ENCODE assay signal across 8 cellular contexts in the genomic region with DNA sequence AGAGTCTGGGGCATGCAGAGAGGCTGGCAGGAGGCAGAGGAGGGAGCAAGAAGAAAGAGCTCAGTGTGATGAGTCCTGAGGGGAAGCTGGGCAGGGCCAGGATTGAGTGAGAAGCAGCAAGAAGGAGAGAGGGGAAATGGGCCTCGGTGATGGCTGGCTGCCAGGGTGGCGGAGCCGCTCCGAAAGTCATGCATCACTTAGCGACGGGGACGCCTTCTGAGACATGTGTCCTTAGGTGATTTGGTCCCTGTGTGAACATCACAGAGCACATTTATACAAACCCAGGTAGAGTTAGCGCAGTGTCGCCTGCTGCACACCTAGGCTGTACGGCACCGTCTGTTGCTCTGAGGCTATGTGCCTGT. TPM values are rescaled to one million over a fixed set of nuclear protein-coding genes. Genes with fewer than 3 reads are reported as not detected.
A peak's percentile ranks its signal among the peaks of the same experiment; 100 is the strongest.
DNase-seq lines count a peak whose midpoint lies in the region; ATAC-seq and FAIRE-seq lines count a peak whose summit lies in the region.

No MANE protein-coding gene starts in this region.

- intact Hi-C loops in activated CD4-positive, alpha-beta T cell treated with anti-CD3 and anti-CD28 coated beads, Interleukin-2, amount 10 ng/mL, durations not matched to agents 24 days and 14 days (cut with micrococcal nuclease): no loop called here
- intact Hi-C loops in left cardiac atrium (cut with DNase I): no loop called here

- peak overlapping the region; percentile 86 for H3K27ac Mint-ChIP-seq in activated CD4-positive, alpha-beta T cell treated with anti-CD3 and anti-CD28 coated beads, Interleukin-2, amount 10 ng/mL, durations not matched to agents 24 days and 14 days

- DNase-seq in activated CD4-positive, alpha-beta T cell treated with anti-CD3 and anti-CD28 coated beads, Interleukin-2, amount 10 ng/mL, durations not matched to agents 24 days and 14 days: no peak
- DNase-seq in left cardiac atrium (peak; percentile 56), HTR-8/SVneo (ENCODE audit: insufficient read length, low spot score) (no peak), hepatic stellate cell (ENCODE audit: low spot score) (no peak)
- DNase-seq in stimulated activated naive CD8-positive, alpha-beta T cell treated with anti-CD3 and anti-CD28 coated beads, Interleukin-15, Interleukin-2, amounts not matched to agents 100 U/mL and 50 U/mL, for 24 hours: peak; percentile 61

- H3K9me3 Mint-ChIP-seq in activated CD4-positive, alpha-beta T cell treated with anti-CD3 and anti-CD28 coated beads, Interleukin-2, amount 10 ng/mL, durations not matched to agents 24 days and 14 days: no peaks in the 10 kb centered on the region

- FAIRE-seq in HTR-8/SVneo (lab: Jason Lieb, UNC): no peak

- H3K27me3 Mint-ChIP-seq in activated CD4-positive, alpha-beta T cell treated with anti-CD3 and anti-CD28 coated beads, Interleukin-2, amount 10 ng/mL, durations not matched to agents 24 days and 14 days: no peaks in the 10 kb centered on the region

- H3K36me3 Mint-ChIP-seq in activated CD4-positive, alpha-beta T cell treated with anti-CD3 and anti-CD28 coated beads, Interleukin-2, amount 10 ng/mL, durations not matched to agents 24 days and 14 days (ENCODE audit: low read depth): peaks cover 18% of the 10 kb centered on the region

- H3K4me3 Mint-ChIP-seq in activated CD4-positive, alpha-beta T cell treated with anti-CD3 and anti-CD28 coated beads, Interleukin-2, amount 10 ng/mL, durations not matched to agents 24 days and 14 days: peak overlapping the region; percentile 74

- peak; percentile 31 for ATAC-seq in HG03432 (IDR thresholded peaks at IDR 0.05; ENCODE audit: unreplicated experiment)
- ATAC-seq in left cardiac atrium: peak; percentile 17 to 20
- ATAC-seq in stimulated activated naive CD8-positive, alpha-beta T cell treated with anti-CD3 and anti-CD28 coated beads, Interleukin-15, Interleukin-2, amounts not matched to agents 100 U/mL and 50 U/mL, for 24 hours: no peak
- no peak for ATAC-seq in GM19463 (IDR thresholded peaks at IDR 0.05; ENCODE audit: unreplicated experiment)
- ATAC-seq in GM21367 (IDR thresholded peaks at IDR 0.05; ENCODE audit: unreplicated experiment): no peak

- peaks cover 53% of the 10 kb centered on the region for H3K4me1 Mint-ChIP-seq in activated CD4-positive, alpha-beta T cell treated with anti-CD3 and anti-CD28 coated beads, Interleukin-2, amount 10 ng/mL, durations not matched to agents 24 days and 14 days

RNA-seq across cellular contexts. Expression of a gene that starts 15.1 kb away (rescaled TPM):
- 39.2 and 41.0 TPM in 2 replicates for total RNA-seq in activated CD4-positive, alpha-beta T cell treated with anti-CD3 and anti-CD28 coated beads, Interleukin-2, amount 10 ng/mL, durations not matched to agents 24 days and 14 days
- total RNA-seq in left cardiac atrium: 10 to 100 TPM; 15.8 to 17.4 TPM

RNA-seq across cellular contexts. Expression of a gene that starts 39.5 kb away (rescaled TPM):
- 62.8 and 63.2 TPM in 2 replicates for total RNA-seq in activated CD4-positive, alpha-beta T cell treated with anti-CD3 and anti-CD28 coated beads, Interleukin-2, amount 10 ng/mL, durations not matched to agents 24 days and 14 days
- 10 to 100 TPM; 47.5 to 70.0 TPM for total RNA-seq in left cardiac atrium

Comparison
In these comparisons a context has a peak if more than half of its experiments do, and no peak if none do; other contexts are left out.
1. ATAC-seq: peak in HG03432 (single experiment) and left cardiac atrium (2 of 2); none in stimulated activated naive CD8-positive, alpha-beta T cell treated with anti-CD3 and anti-CD28 coated beads, Interleukin-15, Interleukin-2, amounts not matched to agents 100 U/mL and 50 U/mL, for 24 hours (single experiment), GM19463 (single experiment) and GM21367 (single experiment).
2. DNase-seq: peak in left cardiac atrium (single experiment) and stimulated activated naive CD8-positive, alpha-beta T cell treated with anti-CD3 and anti-CD28 coated beads, Interleukin-15, Interleukin-2, amounts not matched to agents 100 U/mL and 50 U/mL, for 24 hours (single experiment); none in activated CD4-positive, alpha-beta T cell treated with anti-CD3 and anti-CD28 coated beads, Interleukin-2, amount 10 ng/mL, durations not matched to agents 24 days and 14 days (single experiment), HTR-8/SVneo (single experiment) and hepatic stellate cell (single experiment).